In genomic region chr20:52682271-52682670, GRCh38 we compare ENCODE assay signal across 23 cellular contexts.
A peak's percentile ranks its signal among the peaks of the same experiment; 100 is the strongest.
DNase-seq lines count a peak whose midpoint lies in the region; ATAC-seq and TF ChIP-seq lines count a peak whose summit lies in the region.
"Had no signal": no experiment of that assay in that cellular context is flagged by ENCODE, and none has a peak within 500 bp of the region (broad histone marks: within the 10 kb centered on the region; RNA-seq: fewer than 3 reads in every experiment).

No MANE protein-coding gene starts in this region.

- TF ChIP-seq CTCF in lower lobe of right lung (IDR thresholded peaks at IDR 0.05), result no peak
- no peak for TF ChIP-seq CTCF in Peyer's patch (IDR thresholded peaks at IDR 0.05)
- TF ChIP-seq CTCF in tibial nerve (IDR thresholded peaks at IDR 0.05), result no peak

- H3K27me3 ChIP-seq in lower lobe of right lung (ENCODE audit: low read depth) (peaks cover 9% of the 10 kb centered on the region), Peyer's patch (no peaks in the 10 kb centered on the region), tibial nerve (no peaks in the 10 kb centered on the region)
- H3K27me3 ChIP-seq: ascending aorta, ovary, suprapubic skin, vagina had no signal

- H3K9me3 ChIP-seq in lower lobe of right lung, result no peaks in the 10 kb centered on the region
- peaks cover 0 to 3% (median 0%) of the 10 kb centered on the region in 4 donors for H3K9me3 ChIP-seq in Peyer's patch
- H3K9me3 ChIP-seq in tibial nerve, result peaks cover 0 to 9% (median 0%) of the 10 kb centered on the region in 4 donors
- H3K9me3 ChIP-seq: ascending aorta, ovary, suprapubic skin, vagina had no signal

- no peak overlapping the region for H3K27ac ChIP-seq in lower lobe of right lung
- H3K27ac ChIP-seq in Peyer's patch, result no peak overlapping the region
- H3K27ac ChIP-seq in tibial nerve, result no peak overlapping the region
- H3K27ac ChIP-seq: ascending aorta, ovary, suprapubic skin, vagina had no signal

- H3K4me3 ChIP-seq in lower lobe of right lung (no peak overlapping the region), Peyer's patch (no peak overlapping the region), tibial nerve (no peak overlapping the region)
- H3K4me3 ChIP-seq: ascending aorta, ovary, smooth muscle cell, suprapubic skin, vagina had no signal

- ATAC-seq in lower lobe of right lung (peak; percentile 86 to 91), GM18858 (IDR thresholded peaks at IDR 0.05; ENCODE audit: unreplicated experiment) (no peak), HG03565 (IDR thresholded peaks at IDR 0.05; ENCODE audit: unreplicated experiment) (no peak)
- ATAC-seq: left ventricle myocardium superior, Right ventricle myocardium inferior, WTC11 had no signal

- H3K4me1 ChIP-seq in lower lobe of right lung, result peaks cover 11% of the 10 kb centered on the region
- H3K4me1 ChIP-seq in Peyer's patch, result no peaks in the 10 kb centered on the region
- no peaks in the 10 kb centered on the region for H3K4me1 ChIP-seq in tibial nerve
- H3K4me1 ChIP-seq: ascending aorta, suprapubic skin, vagina had no signal

- intact Hi-C loops in lower lobe of right lung (cut with DNase I), result no loop called here

- 47 to 55% methylated on average over 1 of the region's 1 CpG for WGBS in tibial nerve, 2 donors

- TF ChIP-seq EP300 in tibial nerve (IDR thresholded peaks at IDR 0.05), result no peak

- H3K36me3 ChIP-seq in lower lobe of right lung (no peaks in the 10 kb centered on the region), Peyer's patch (no peaks in the 10 kb centered on the region), tibial nerve (no peaks in the 10 kb centered on the region)
- H3K36me3 ChIP-seq: ascending aorta, ovary, suprapubic skin, vagina had no signal

- DNase-seq in DMS153 treated with DMSO at 0.1 percent for 48 hours (lab: John Stamatoyannopoulos, UW; ENCODE audit: unreplicated experiment) (peak; percentile 62), NCI-H2029 (lab: John Stamatoyannopoulos, UW) (peak; percentile 95), NCI-H774 (lab: John Stamatoyannopoulos, UW) (peak; percentile 28), lower lobe of right lung (no peak), Peyer's patch (no peak), tibial nerve (ENCODE audit: low spot score in 2 of 2) (no peak)
- DNase-seq: activated CD8-positive, alpha-beta memory T cell treated with anti-CD3 and anti-CD28 coated beads, Interleukin-2, amount 50 U/mL, for 4 hours; C1 segment of cervical spinal cord; left ventricle myocardium superior; midbrain; NCI-H1694; NCI-H524; OCI-M1; ovary; T1000 had no signal

- TF ChIP-seq POLR2A in Peyer's patch (IDR thresholded peaks at IDR 0.05) (no peak), tibial nerve (IDR thresholded peaks at IDR 0.05) (no peak)

Comparison
In these comparisons a context has a peak if more than half of its experiments do, and no peak if none do; other contexts are left out.
1. DNase-seq: peak in DMS153 treated with DMSO at 0.1 percent for 48 hours (single experiment), NCI-H2029 (single experiment) and NCI-H774 (single experiment); none in lower lobe of right lung (single experiment), Peyer's patch (0 of 3) and tibial nerve (0 of 2).
2. ATAC-seq: peak in lower lobe of right lung (2 of 2); none in GM18858 (single experiment) and HG03565 (single experiment).